11 cellular contexts compared by ENCODE assay signal in genomic region chr1:15957221-15958090, GRCh38. TPM values are rescaled to one million over a fixed set of nuclear protein-coding genes. Genes with fewer than 3 reads are reported as not detected.
DNase-seq lines count a peak whose midpoint lies in the region; ATAC-seq, FAIRE-seq and TF ChIP-seq lines count a peak whose summit lies in the region.
"Had no signal": no experiment of that assay in that cellular context is flagged by ENCODE, and none has a peak within 500 bp of the region (broad histone marks: within the 10 kb centered on the region; RNA-seq: fewer than 3 reads in every experiment).

No MANE protein-coding gene starts in this region.

- no peak overlapping the region for H3K4me3 Mint-ChIP-seq in activated naive CD8-positive, alpha-beta T cell treated with anti-CD3 and anti-CD28 coated beads for 36 hours

- peak overlapping the region; percentile 95 for H3K27ac Mint-ChIP-seq in activated naive CD8-positive, alpha-beta T cell treated with anti-CD3 and anti-CD28 coated beads for 36 hours

- peaks cover 91% of the 10 kb centered on the region for H3K4me1 Mint-ChIP-seq in activated naive CD8-positive, alpha-beta T cell treated with anti-CD3 and anti-CD28 coated beads for 36 hours

- no peaks in the 10 kb centered on the region for H3K27me3 ChIP-seq in AG04450 (ENCODE audit: control insufficient read depth, insufficient read depth, low read length)
- H3K27me3 ChIP-seq: heart left ventricle had no signal

- H3K4me1 ChIP-seq in kidney (ENCODE audit: control insufficient read depth in 1 of 2, insufficient read depth in 1 of 2, low read depth in 1 of 2, low read length in 2 of 2), result peaks cover 9 to 21% of the 10 kb centered on the region in 2 donors

- no peaks in the 10 kb centered on the region for H3K27me3 Mint-ChIP-seq in activated naive CD8-positive, alpha-beta T cell treated with anti-CD3 and anti-CD28 coated beads for 36 hours

- H3K36me3 Mint-ChIP-seq in activated naive CD8-positive, alpha-beta T cell treated with anti-CD3 and anti-CD28 coated beads for 36 hours, result peaks cover 59% of the 10 kb centered on the region

- H3K9ac ChIP-seq in kidney (ENCODE audit: low read length in 2 of 2), result no peak overlapping the region

- no peaks in the 10 kb centered on the region for H3K36me3 ChIP-seq in kidney (ENCODE audit: control insufficient read depth in 1 of 2, insufficient read depth in 2 of 2, low read length in 2 of 2)

- TF ChIP-seq POLR2A in GM12891 (IDR thresholded peaks at IDR 0.05; ENCODE audit: low read depth, low read length), result no peak

- DNase-seq in AG04450 (ENCODE audit: low read depth, low spot score) (no peak), GM12865 (ENCODE audit: low read depth) (no peak), kidney (peak; percentile 49), GM12891 (ENCODE audit: insufficient read length, low spot score) (no peak)
- no peak for DNase-seq in activated naive CD8-positive, alpha-beta T cell treated with anti-CD3 and anti-CD28 coated beads for 36 hours
- DNase-seq: central memory CD4-positive, alpha-beta T cell; heart left ventricle had no signal

- no peak for FAIRE-seq in kidney (lab: Jason Lieb, UNC)
- no peak for FAIRE-seq in GM12891 (lab: Jason Lieb, UNC)

- POLR2A ChIA-PET in AG04450 (lab: Yijun Ruan, JAX), result interaction anchor here (0.6 kb wide), 1 partner anchor 388 kb away, joined by 3 read pairs; no protein-coding TSS in a partner anchor

- H3K9me3 ChIP-seq in AG04450 (ENCODE audit: control insufficient read depth, insufficient read depth, low read length) (no peaks in the 10 kb centered on the region), kidney (ENCODE audit: control insufficient read depth in 1 of 2, low read length in 2 of 2) (no peaks in the 10 kb centered on the region)
- H3K9me3 ChIP-seq: heart left ventricle had no signal

- CTCF ChIA-PET in AG04450 (lab: Charles Lee), result interaction anchor here (0.7 to 1.5 kb wide), 2 partner anchors 10 to 124 kb away, joined by 3 to 4 read pairs; no protein-coding TSS in a partner anchor

- ATAC-seq in GM19324 (IDR thresholded peaks at IDR 0.05; ENCODE audit: low FRiP score, unreplicated experiment) (no peak), GM18517 (IDR thresholded peaks at IDR 0.05; ENCODE audit: unreplicated experiment) (no peak), GM21737 (IDR thresholded peaks at IDR 0.05; ENCODE audit: unreplicated experiment) (no peak)

- H3K4me3 ChIP-seq in AG04450 (ENCODE audit: low read depth, low read length) (no peak overlapping the region), GM12865 (ENCODE audit: low read depth, low read length) (no peak overlapping the region), kidney (ENCODE audit: low read length in 2 of 2) (no peak overlapping the region)
- H3K4me3 ChIP-seq: heart left ventricle had no signal

- intact Hi-C loops in kidney (cut with DNase I), result no loop called here

- H3K9me3 Mint-ChIP-seq in activated naive CD8-positive, alpha-beta T cell treated with anti-CD3 and anti-CD28 coated beads for 36 hours, result no peaks in the 10 kb centered on the region

- no peak overlapping the region for H3K27ac ChIP-seq in AG04450 (ENCODE audit: low read depth, low read length)
- no peak overlapping the region for H3K27ac ChIP-seq in kidney (ENCODE audit: low read depth in 2 of 2, low read length in 2 of 2)

- TF ChIP-seq CTCF in AG04450 (IDR thresholded peaks at IDR 0.05; ENCODE audit: low read depth, low read length) (peak; percentile 39), GM12865 (IDR thresholded peaks at IDR 0.05; ENCODE audit: insufficient read depth, low read depth, low read length, missing control alignments) (peak; percentile 7), kidney (IDR thresholded peaks at IDR 0.05; ENCODE audit: borderline replicate concordance, extremely low read depth, insufficient read depth) (no peak)

TF ChIP-seq in GM12891, 5 proteins besides CTCF, POLR2A, EP300 and RAD21:
- TF ChIP-seq POU2F2 (IDR thresholded peaks at IDR 0.05; ENCODE audit: low read depth, low read length) (no peak), SPI1 (IDR thresholded peaks at IDR 0.05; ENCODE audit: low read depth, low read length) (no peak), POLR2AphosphoS5 (IDR thresholded peaks at IDR 0.05; ENCODE audit: low read depth, low read length) (no peak), TAF1 (IDR thresholded peaks at IDR 0.05; ENCODE audit: low read depth, low read length) (no peak), PAX5 (IDR thresholded peaks at IDR 0.05; ENCODE audit: insufficient read depth, low read length, severe bottlenecking) (no peak)

RNA-seq across cellular contexts. Expression of gene ZBTB17, which starts 18.4 kb away (rescaled TPM):
- polyA plus RNA-seq in AG04450 (2011; rRNA removed) (21.4 and 36.1 TPM in 2 replicates), kidney (ENCODE audit: insufficient read depth, low read depth, low replicate concordance) (33.1 TPM)
- 33.1 and 53.7 TPM in 2 replicates for polyA minus RNA-seq in AG04450 (2011; rRNA and poly(A)+ RNA removed)
- total RNA-seq in activated naive CD8-positive, alpha-beta T cell treated with anti-CD3 and anti-CD28 coated beads for 36 hours, result 10 to 100 TPM; 52.3 to 56.1 TPM
- 41.5 TPM for total RNA-seq in kidney
- polyA plus RNA-seq in GM12891 (2012; ENCODE audit: low read depth, missing spikeins), result 32.4 TPM

RNA-seq across cellular contexts. Expression of gene SRARP, which starts 46.6 kb away (rescaled TPM):
- polyA plus RNA-seq in AG04450 (2011; rRNA removed), result not detected in 2 replicates
- polyA minus RNA-seq in AG04450 (2011; rRNA and poly(A)+ RNA removed), result not detected in 2 replicates
- not detected for total RNA-seq in activated naive CD8-positive, alpha-beta T cell treated with anti-CD3 and anti-CD28 coated beads for 36 hours
- total RNA-seq in kidney, result 0.22 TPM
- 4.0 TPM for polyA plus RNA-seq in kidney (ENCODE audit: insufficient read depth, low read depth, low replicate concordance)
- polyA plus RNA-seq in GM12891 (2012; ENCODE audit: low read depth, missing spikeins), result 0.04 TPM
- total RNA-seq: M059J had no signal
